Comparison of ENCODE assay signal across 22 cellular contexts in genomic region chr14:88621090-88621489, GRCh38. TPM values are rescaled to one million over a fixed set of nuclear protein-coding genes. Genes with fewer than 3 reads are reported as not detected.
DNase-seq lines count a peak whose midpoint lies in the region; ATAC-seq and TF ChIP-seq lines count a peak whose summit lies in the region.
"Had no signal": no experiment of that assay in that cellular context is flagged by ENCODE, and none has a peak within 500 bp of the region (broad histone marks: within the 10 kb centered on the region; RNA-seq: fewer than 3 reads in every experiment).

No MANE protein-coding gene starts in this region.

- DNase-seq in EH (ENCODE audit: low read depth) (peak; percentile 45), H9 (no peak), adipocyte (ENCODE audit: low read depth) (peak; percentile 16), myocyte (ENCODE audit: low read depth) (peak; percentile 16), right cardiac atrium (no peak), dermis blood vessel endothelial cell (no peak), ascending aorta (ENCODE audit: low spot score in 2 of 2) (no peak)
- DNase-seq: C1 segment of cervical spinal cord; Caco-2; CD4-positive, alpha-beta memory T cell; GF-D8; MG63; NCI-H1105 treated with DMSO at 0.1 percent for 48 hours; NCI-H146; NCI-H2029; NCI-H446 treated with DMSO at 0.1 percent for 48 hours; SHP77 had no signal

- H3K23me2 ChIP-seq in H9 (ENCODE audit: insufficient read length, low read depth, low read length, poor library complexity, severe bottlenecking): no peaks in the 10 kb centered on the region

- no peak overlapping the region for H2BK15ac ChIP-seq in H9 (ENCODE audit: low read depth, low read length)

- no peaks in the 10 kb centered on the region for H3K36me3 ChIP-seq in adipocyte (ENCODE audit: control insufficient read depth, insufficient read depth, low read length, severe bottlenecking)
- H3K36me3 ChIP-seq in ascending aorta: peaks cover 0 to 9% of the 10 kb centered on the region in 2 donors

- no peak overlapping the region for H3K4me3 Mint-ChIP-seq in H9
- H3K4me3 Mint-ChIP-seq: CD4-positive, alpha-beta memory T cell had no signal

- no peak for ATAC-seq in right cardiac atrium
- ATAC-seq: A549, HepG2, K562, Panc1 had no signal

- H4K8ac ChIP-seq in H9 (replicated peaks; ENCODE audit: insufficient read length, low read depth, low read length): no peak overlapping the region

- no peaks in the 10 kb centered on the region for H4K20me1 ChIP-seq in H9 (ENCODE audit: control insufficient read depth, insufficient read depth, insufficient read length)

- H2BK12ac ChIP-seq in H9 (ENCODE audit: insufficient read length, low read depth, low read length): no peak overlapping the region

- no peak overlapping the region for H2AFZ ChIP-seq in H9 (ENCODE audit: low read length)

- H3K27me3 Mint-ChIP-seq in H9 (ENCODE audit: low read depth): no peaks in the 10 kb centered on the region; the same call in 1 of the 2 replicates
- H3K27me3 Mint-ChIP-seq: CD4-positive, alpha-beta memory T cell had no signal

- H3K27me3 ChIP-seq in H9 (ENCODE audit: insufficient read depth, low read length) (no peaks in the 10 kb centered on the region), adipocyte (replicated peaks; ENCODE audit: control insufficient read depth, insufficient read depth, low read length) (no peaks in the 10 kb centered on the region), right cardiac atrium (ENCODE audit: control insufficient read depth, insufficient read depth) (no peaks in the 10 kb centered on the region), ascending aorta (no peaks in the 10 kb centered on the region)
- H3K27me3 ChIP-seq: MG63 had no signal

- intact Hi-C loops in right cardiac atrium (cut with DNase I): no loop called here
- intact Hi-C loops in ascending aorta (cut with DNase I): no loop called here

- H3K4me2 ChIP-seq in H9 (ENCODE audit: insufficient read depth, insufficient read length, low read length): no peak overlapping the region
- H3K4me2 ChIP-seq: A549 had no signal

- H4K91ac ChIP-seq in H9 (ENCODE audit: insufficient read length, low read depth, low read length): no peak overlapping the region

- H3K9me3 ChIP-seq in H9 (ENCODE audit: control insufficient read depth, low read depth, low read length) (no peaks in the 10 kb centered on the region), adipocyte (ENCODE audit: control insufficient read depth, low read length) (no peaks in the 10 kb centered on the region), right cardiac atrium (ENCODE audit: control insufficient read depth, low read length) (no peaks in the 10 kb centered on the region), ascending aorta (no peaks in the 10 kb centered on the region)
- H3K9me3 ChIP-seq: A549, Caco-2, MG63 had no signal

- no peak overlapping the region for H3K4ac ChIP-seq in H9 (ENCODE audit: low read depth, low read length)

- no peak overlapping the region for H3K14ac ChIP-seq in H9 (ENCODE audit: insufficient read depth, low read length)

- no peak overlapping the region for H2BK20ac ChIP-seq in H9 (ENCODE audit: low read depth, low read length, poor library complexity, severe bottlenecking)

- H3T11ph ChIP-seq in H9 (ENCODE audit: low read length): no peak overlapping the region

- peaks cover 16 to 18% of the 10 kb centered on the region in 2 experiments for H3K4me1 Mint-ChIP-seq in H9
- H3K4me1 Mint-ChIP-seq: CD4-positive, alpha-beta memory T cell had no signal

- H3K27ac ChIP-seq in H9 (ENCODE audit: insufficient read length, low read depth, low read length): no peak overlapping the region
- H3K27ac ChIP-seq in right cardiac atrium (ENCODE audit: low read length): no peak overlapping the region
- no peak overlapping the region for H3K27ac ChIP-seq in ascending aorta
- H3K27ac ChIP-seq: A549, RWPE1 had no signal

- no peaks in the 10 kb centered on the region for H3K79me1 ChIP-seq in H9 (ENCODE audit: insufficient read depth, low read depth, low read length, poor library complexity, severe bottlenecking)

- H3K36me3 Mint-ChIP-seq in H9 (ENCODE audit: insufficient read depth in 1 of 3, low read depth in 3 of 3): peaks cover 0 to 4% (median 3%) of the 10 kb centered on the region in 3 experiments; a peak in 2 of 7 replicates

- H3K4me3 ChIP-seq in adipocyte (ENCODE audit: low read length) (no peak overlapping the region), right cardiac atrium (ENCODE audit: low read length) (no peak overlapping the region), ascending aorta (no peak overlapping the region)
- H3K4me3 ChIP-seq: A549, K562, MG63 had no signal

- H2AK5ac ChIP-seq in H9 (ENCODE audit: insufficient read length, low read length): no peak overlapping the region

- no peak overlapping the region for H3K56ac ChIP-seq in H9 (ENCODE audit: insufficient read length, low read depth, low read length)

- no peak overlapping the region for H3K18ac ChIP-seq in H9 (ENCODE audit: insufficient read length, low read depth, low read length)

- no peak overlapping the region for H2BK120ac ChIP-seq in H9 (ENCODE audit: low read depth, low read length, poor library complexity, severe bottlenecking)

- no peak overlapping the region for H2BK5ac ChIP-seq in H9 (ENCODE audit: insufficient read length, low read length)

- H3K79me2 ChIP-seq in H9 (ENCODE audit: insufficient read depth, low read length): no peaks in the 10 kb centered on the region

- H4K5ac ChIP-seq in H9 (ENCODE audit: insufficient read length, low read depth, low read length): no peak overlapping the region

- TF ChIP-seq CTCF in H9 (conservative IDR thresholded peaks at IDR 0.05) (no peak), ascending aorta (IDR thresholded peaks at IDR 0.05) (no peak)

- no peak overlapping the region for H3K23ac ChIP-seq in H9 (ENCODE audit: insufficient read length, low read depth, low read length)

- H3K9me3 Mint-ChIP-seq in H9: no peaks in the 10 kb centered on the region
- H3K9me3 Mint-ChIP-seq: CD4-positive, alpha-beta memory T cell had no signal

- H3K27ac Mint-ChIP-seq in H9: peak overlapping the region in 2 of 3 experiments; percentile 27 to 93; a peak in 4 of 7 replicates
- H3K27ac Mint-ChIP-seq: CD4-positive, alpha-beta memory T cell had no signal

- H3K4me1 ChIP-seq in H9 (ENCODE audit: insufficient read depth, low read length) (no peaks in the 10 kb centered on the region; the same call in none of the 2 replicates), adipocyte (ENCODE audit: control insufficient read depth, insufficient read depth, low read length) (no peaks in the 10 kb centered on the region), right cardiac atrium (ENCODE audit: control insufficient read depth, insufficient read depth, low read length) (no peaks in the 10 kb centered on the region), ascending aorta (no peaks in the 10 kb centered on the region)
- H3K4me1 ChIP-seq: A549 had no signal

- no peak overlapping the region for H3K9ac ChIP-seq in H9 (ENCODE audit: extremely low read depth, insufficient read length, low read length)
- no peak overlapping the region for H3K9ac ChIP-seq in adipocyte (ENCODE audit: low read length)

- WGBS in H9 (ENCODE audit: extremely low coverage, insufficient read length, low lambda C conversion rate): no CpG with 5 or more reads among the region's 2 CpGs
- WGBS in right cardiac atrium: 62% methylated on average over 2 of the region's 2 CpGs

RNA-seq across cellular contexts. Expression of gene ZC3H14, which starts 58.3 kb away (rescaled TPM):
- total RNA-seq in H9 (2021) (90.6 and 93.4 TPM in 2 replicates), myocyte (65.0 and 68.7 TPM in 2 replicates), right cardiac atrium (10 to 100 TPM; 44.4 to 46.2 (median 45.2) TPM), dermis blood vessel endothelial cell (61.4 and 65.9 TPM in 2 replicates), ascending aorta (62.2 TPM)
- polyA plus RNA-seq in myocyte (2012): 31.2 TPM
- 27.1 TPM for polyA plus RNA-seq in right cardiac atrium

Comparison
In these comparisons a context has a peak if more than half of its experiments do, and no peak if none do; other contexts are left out.
1. DNase-seq: peak in EH (single experiment), adipocyte (single experiment) and myocyte (single experiment); none in H9 (single experiment), right cardiac atrium (0 of 3), dermis blood vessel endothelial cell (single experiment) and ascending aorta (0 of 2).